ENCODE assay signal across 10 cellular contexts in genomic region chr9:3385871-3386270, GRCh38.
DNase-seq lines count a peak whose midpoint lies in the region; ATAC-seq and TF ChIP-seq lines count a peak whose summit lies in the region.
"Had no signal": no experiment of that assay in that cellular context is flagged by ENCODE, and none has a peak within 500 bp of the region (broad histone marks: within the 10 kb centered on the region; RNA-seq: fewer than 3 reads in every experiment).

No MANE protein-coding gene starts in this region.

- POLR2A ChIA-PET in activated CD4-positive, alpha-beta memory T cell treated with anti-CD3 and anti-CD28 coated beads, Interleukin-2, amount 10 ng/mL, durations not matched to agents 7 days and 5 days (lab: Charles Lee), result no interaction called here

- H3K4me1 ChIP-seq in gastroesophageal sphincter (no peaks in the 10 kb centered on the region), heart right ventricle (peaks cover 0 to 4% (median 0%) of the 10 kb centered on the region in 9 donors)

- peak; percentile 50 for DNase-seq in activated naive CD4-positive, alpha-beta T cell treated with Interleukin-2 at 50 U/mL for 16 hours
- no peak for DNase-seq in activated naive CD4-positive, alpha-beta T cell (lab: John Stamatoyannopoulos, UW)
- peak; percentile 27 for DNase-seq in activated CD4-positive, alpha-beta memory T cell treated with anti-CD3 and anti-CD28 coated beads, Interleukin-2, amount 10 ng/mL, durations not matched to agents 7 days and 5 days
- no peak for DNase-seq in posterior cingulate gyrus
- DNase-seq in mesenteric fat pad (ENCODE audit: low spot score), result no peak
- DNase-seq in heart right ventricle, result no peak
- DNase-seq: naive B cell had no signal

- peaks cover 0 to 5% of the 10 kb centered on the region in 2 donors for H3K36me3 ChIP-seq in gastroesophageal sphincter
- peaks cover 0 to 13% (median 0%) of the 10 kb centered on the region in 9 donors for H3K36me3 ChIP-seq in heart right ventricle

- peaks cover 12% of the 10 kb centered on the region for H3K9me3 Mint-ChIP-seq in activated CD4-positive, alpha-beta memory T cell treated with anti-CD3 and anti-CD28 coated beads, Interleukin-2, amount 10 ng/mL, durations not matched to agents 7 days and 5 days

- peak; percentile 81 for ATAC-seq in HG03025 (IDR thresholded peaks at IDR 0.05; ENCODE audit: low FRiP score, unreplicated experiment)
- ATAC-seq in gastroesophageal sphincter, result no peak
- no peak for ATAC-seq in heart right ventricle

- intact Hi-C loops in posterior cingulate gyrus (cut with DNase I) (no loop called here), heart right ventricle (cut with DNase I) (no loop called here)

- no peak overlapping the region for H3K27ac Mint-ChIP-seq in activated CD4-positive, alpha-beta memory T cell treated with anti-CD3 and anti-CD28 coated beads, Interleukin-2, amount 10 ng/mL, durations not matched to agents 7 days and 5 days

- H3K4me1 Mint-ChIP-seq in activated CD4-positive, alpha-beta memory T cell treated with anti-CD3 and anti-CD28 coated beads, Interleukin-2, amount 10 ng/mL, durations not matched to agents 7 days and 5 days, result peaks cover 15% of the 10 kb centered on the region

- H3K27me3 Mint-ChIP-seq in activated CD4-positive, alpha-beta memory T cell treated with anti-CD3 and anti-CD28 coated beads, Interleukin-2, amount 10 ng/mL, durations not matched to agents 7 days and 5 days, result no peaks in the 10 kb centered on the region
- H3K27me3 Mint-ChIP-seq: naive B cell had no signal

- H3K4me3 Mint-ChIP-seq in activated CD4-positive, alpha-beta memory T cell treated with anti-CD3 and anti-CD28 coated beads, Interleukin-2, amount 10 ng/mL, durations not matched to agents 7 days and 5 days, result no peak overlapping the region

- TF ChIP-seq EP300 in gastroesophageal sphincter (IDR thresholded peaks at IDR 0.05), result no peak

- no peak overlapping the region for H3K4me3 ChIP-seq in gastroesophageal sphincter
- H3K4me3 ChIP-seq in heart right ventricle, result no peak overlapping the region

- H3K27ac ChIP-seq in gastroesophageal sphincter (no peak overlapping the region), heart right ventricle (no peak overlapping the region)
- H3K27ac ChIP-seq: epithelial cell of prostate had no signal

- 88% methylated on average over 1 of the region's 1 CpG; no CpG with 5 or more reads in 1 of the 2 donors for WGBS in gastroesophageal sphincter (ENCODE audit: low coverage in 1 of 2), 2 donors
- WGBS in heart right ventricle, 2 donors, result 90 to 92% methylated on average over 1 of the region's 1 CpG

- TF ChIP-seq CTCF in gastroesophageal sphincter (IDR thresholded peaks at IDR 0.05) (no peak), heart right ventricle (IDR thresholded peaks at IDR 0.05) (no peak)

- TF ChIP-seq POLR2A in gastroesophageal sphincter (IDR thresholded peaks at IDR 0.05), result no peak

- H3K27me3 ChIP-seq in gastroesophageal sphincter (no peaks in the 10 kb centered on the region), heart right ventricle (no peaks in the 10 kb centered on the region)

- no peaks in the 10 kb centered on the region for H3K9me3 ChIP-seq in gastroesophageal sphincter
- H3K9me3 ChIP-seq in heart right ventricle, result peaks cover 0 to 7% (median 0%) of the 10 kb centered on the region in 11 donors

- peaks cover 40% of the 10 kb centered on the region for H3K36me3 Mint-ChIP-seq in activated CD4-positive, alpha-beta memory T cell treated with anti-CD3 and anti-CD28 coated beads, Interleukin-2, amount 10 ng/mL, durations not matched to agents 7 days and 5 days (ENCODE audit: low read depth)

- CTCF ChIA-PET in activated CD4-positive, alpha-beta memory T cell treated with anti-CD3 and anti-CD28 coated beads, Interleukin-2, amount 10 ng/mL, durations not matched to agents 7 days and 5 days (lab: Charles Lee), result no interaction called here

Comparison
In these comparisons a context has a peak if more than half of its experiments do, and no peak if none do; other contexts are left out.
1. DNase-seq: peak in activated naive CD4-positive, alpha-beta T cell treated with Interleukin-2 at 50 U/mL for 16 hours (single experiment) and activated CD4-positive, alpha-beta memory T cell treated with anti-CD3 and anti-CD28 coated beads, Interleukin-2, amount 10 ng/mL, durations not matched to agents 7 days and 5 days (single experiment); none in activated naive CD4-positive, alpha-beta T cell (0 of 4), posterior cingulate gyrus (0 of 10), mesenteric fat pad (single experiment) and heart right ventricle (0 of 2).